In genomic region chr6:42402184-42402583, GRCh38 we compare ENCODE assay signal across 9 cellular contexts. TPM values are rescaled to one million over a fixed set of nuclear protein-coding genes. Genes with fewer than 3 reads are reported as not detected.
DNase-seq lines count a peak whose midpoint lies in the region; ATAC-seq and TF ChIP-seq lines count a peak whose summit lies in the region.
"Had no signal": no experiment of that assay in that cellular context is flagged by ENCODE, and none has a peak within 500 bp of the region (broad histone marks: within the 10 kb centered on the region; RNA-seq: fewer than 3 reads in every experiment).

No MANE protein-coding gene starts in this region.

- no peak for TF ChIP-seq EP300 in gastroesophageal sphincter (IDR thresholded peaks at IDR 0.05)

- no peak overlapping the region for H2AK9ac ChIP-seq in IMR-90 (replicated peaks; ENCODE audit: low read depth, low read length, poor library complexity)

- peak; percentile 37; the same call in 1 of the 2 replicates for ATAC-seq in IMR-90 (ENCODE audit: low read depth)
- ATAC-seq in gastroesophageal sphincter = no peak
- ATAC-seq in upper lobe of right lung = no peak

- H3K56ac ChIP-seq in IMR-90 (ENCODE audit: extremely low read depth, insufficient read depth, low read length) = no peak overlapping the region

- DNase-seq in DMS 273 (lab: John Stamatoyannopoulos, UW; ENCODE audit: unreplicated experiment) (peak; percentile 25), DMS 273 treated with DMSO at 0.1 percent for 48 hours (lab: John Stamatoyannopoulos, UW) (no peak), IMR-90 (peak; percentile 58), posterior cingulate gyrus (no peak), upper lobe of right lung (no peak)
- DNase-seq in activated naive CD4-positive, alpha-beta T cell treated with anti-CD3 and anti-CD28 coated beads, Interleukin-2, amount 10 ng/mL, durations not matched to agents 7 days and 5 days = peak; percentile 33
- peak; percentile 66 for DNase-seq in stimulated activated CD4-positive, alpha-beta T cell treated with anti-CD3 and anti-CD28 coated beads, Interleukin-4, amount 100 ng/mL, for 24 hours

- no peak overlapping the region; the same call in 1 of the 2 replicates for H4K91ac ChIP-seq in IMR-90 (ENCODE audit: insufficient read depth, low read depth, low read length)

- no peak overlapping the region for H3K27ac ChIP-seq in IMR-90 (ENCODE audit: insufficient read depth, low read length)
- H3K27ac ChIP-seq in gastroesophageal sphincter = no peak overlapping the region
- H3K27ac ChIP-seq in upper lobe of right lung = no peak overlapping the region
- H3K27ac ChIP-seq: 22Rv1 had no signal

- no peak overlapping the region for H3K4me3 Mint-ChIP-seq in activated naive CD4-positive, alpha-beta T cell treated with anti-CD3 and anti-CD28 coated beads, Interleukin-2, amount 10 ng/mL, durations not matched to agents 7 days and 5 days

- H3K14ac ChIP-seq in IMR-90 (replicated peaks; ENCODE audit: low read depth, low read length) = no peak overlapping the region

- H3K4me2 ChIP-seq in IMR-90 (ENCODE audit: low read depth, low read length) = no peak overlapping the region

- H3K27me3 Mint-ChIP-seq in activated naive CD4-positive, alpha-beta T cell treated with anti-CD3 and anti-CD28 coated beads, Interleukin-2, amount 10 ng/mL, durations not matched to agents 7 days and 5 days = no peaks in the 10 kb centered on the region

- no peak overlapping the region for H3K18ac ChIP-seq in IMR-90 (ENCODE audit: low read depth, low read length)

- WGBS in IMR-90 (ENCODE audit: extremely low coverage in 2 of 2, insufficient read length in 1 of 2), 2 experiments = no CpG with 5 or more reads among the region's 5 CpGs
- 77 to 89% methylated on average over 5 of the region's 5 CpGs for WGBS in gastroesophageal sphincter (ENCODE audit: low coverage in 1 of 2), 2 donors

- H3K36me3 Mint-ChIP-seq in activated naive CD4-positive, alpha-beta T cell treated with anti-CD3 and anti-CD28 coated beads, Interleukin-2, amount 10 ng/mL, durations not matched to agents 7 days and 5 days = peaks cover 12% of the 10 kb centered on the region

- H3K4me3 ChIP-seq in IMR-90 (ENCODE audit: insufficient read depth, low read depth, low read length) (no peak overlapping the region), gastroesophageal sphincter (no peak overlapping the region), upper lobe of right lung (no peak overlapping the region)

- H3K4me1 Mint-ChIP-seq in activated naive CD4-positive, alpha-beta T cell treated with anti-CD3 and anti-CD28 coated beads, Interleukin-2, amount 10 ng/mL, durations not matched to agents 7 days and 5 days = peaks cover 49% of the 10 kb centered on the region

- H3K27ac Mint-ChIP-seq in activated naive CD4-positive, alpha-beta T cell treated with anti-CD3 and anti-CD28 coated beads, Interleukin-2, amount 10 ng/mL, durations not matched to agents 7 days and 5 days = peak overlapping the region; percentile 39

- peak overlapping the region; percentile 25; the same call in 1 of the 2 replicates for H2AK5ac ChIP-seq in IMR-90 (ENCODE audit: low read depth, low read length)

- no peak overlapping the region for H2BK15ac ChIP-seq in IMR-90 (ENCODE audit: low read depth, low read length)

- H2BK5ac ChIP-seq in IMR-90 (ENCODE audit: low read depth, low read length, poor library complexity, severe bottlenecking) = no peak overlapping the region

- TF ChIP-seq CTCF in IMR-90 (conservative IDR thresholded peaks at IDR 0.05; ENCODE audit: low read depth, low read length) = no peak
- no peak for TF ChIP-seq CTCF in gastroesophageal sphincter (IDR thresholded peaks at IDR 0.05)
- TF ChIP-seq CTCF in upper lobe of right lung (IDR thresholded peaks at IDR 0.05) = no peak

- BruUV-seq in IMR-90 (replicated peaks; lab: Mats Ljungman, UMichigan) = no TSS peak

- peaks cover 69 to 100% of the 10 kb centered on the region in 2 experiments for H3K79me1 ChIP-seq in IMR-90 (ENCODE audit: low read depth in 1 of 2, low read length in 2 of 2)

- no peak for TF ChIP-seq POLR2A in IMR-90 (IDR thresholded peaks at IDR 0.05; ENCODE audit: low read depth, low read length)
- no peak for TF ChIP-seq POLR2A in gastroesophageal sphincter (IDR thresholded peaks at IDR 0.05)

- no peaks in the 10 kb centered on the region for H3K27me3 ChIP-seq in IMR-90 (ENCODE audit: control insufficient read depth, insufficient read depth, low read length)
- no peaks in the 10 kb centered on the region for H3K27me3 ChIP-seq in gastroesophageal sphincter
- H3K27me3 ChIP-seq in upper lobe of right lung = no peaks in the 10 kb centered on the region

- H3K9ac ChIP-seq in IMR-90 (ENCODE audit: low read depth, low read length) = no peak overlapping the region

- H3K9me3 ChIP-seq in IMR-90 (ENCODE audit: control insufficient read depth, insufficient read depth, low read length) = no peaks in the 10 kb centered on the region
- no peaks in the 10 kb centered on the region for H3K9me3 ChIP-seq in gastroesophageal sphincter
- H3K9me3 ChIP-seq in upper lobe of right lung = no peaks in the 10 kb centered on the region

- no peak overlapping the region for H4K8ac ChIP-seq in IMR-90 (ENCODE audit: low read depth in 2 of 2, low read length in 2 of 2)

- intact Hi-C loops in IMR-90 (cut with micrococcal nuclease) = no loop called here
- intact Hi-C loops in posterior cingulate gyrus (cut with DNase I) = no loop called here
- intact Hi-C loops in upper lobe of right lung (cut with DNase I) = no loop called here

- no peak overlapping the region for H3K23ac ChIP-seq in IMR-90 (ENCODE audit: low read depth, low read length)

- peaks cover 60% of the 10 kb centered on the region for H4K20me1 ChIP-seq in IMR-90 (ENCODE audit: insufficient read depth, low read length)

- no peak for TF ChIP-seq RAD21 in IMR-90 (IDR thresholded peaks at IDR 0.05; ENCODE audit: low read length)

- H3K36me3 ChIP-seq in IMR-90 (ENCODE audit: control insufficient read depth, insufficient read depth, low read length) (peaks cover 2% of the 10 kb centered on the region; the same call in 1 of the 2 replicates), gastroesophageal sphincter (no peaks in the 10 kb centered on the region), upper lobe of right lung (no peaks in the 10 kb centered on the region)

- POLR2A ChIA-PET in IMR-90 (lab: Charles Lee; ENCODE audit: unreplicated experiment) = no interaction called here

- H3K9me1 ChIP-seq in IMR-90 (ENCODE audit: insufficient read depth, low read length) = peaks cover 54% of the 10 kb centered on the region

- no peak overlapping the region for H2AFZ ChIP-seq in IMR-90 (replicated peaks; ENCODE audit: low read length, poor library complexity)

- H3K9me3 Mint-ChIP-seq in activated naive CD4-positive, alpha-beta T cell treated with anti-CD3 and anti-CD28 coated beads, Interleukin-2, amount 10 ng/mL, durations not matched to agents 7 days and 5 days = no peaks in the 10 kb centered on the region

- no peak overlapping the region for H2BK20ac ChIP-seq in IMR-90 (ENCODE audit: low read depth, low read length)

- in situ Hi-C loops in IMR-90 (cut with MboI; ENCODE audit: low sequenced_read_pairs) = no loop called here

- CTCF ChIA-PET in IMR-90 (lab: Yijun Ruan, JAX) = no interaction called here
- CTCF ChIA-PET in activated naive CD4-positive, alpha-beta T cell treated with anti-CD3 and anti-CD28 coated beads, Interleukin-2, amount 10 ng/mL, durations not matched to agents 7 days and 5 days (lab: Charles Lee) = interaction anchor here (0.6 to 3.3 kb wide), 8 partner anchors 9 to 292 kb away, joined by 3 to 17 read pairs (median 3); partner anchors contain the start of gene TRERF1

- H3K4me1 ChIP-seq in IMR-90 (ENCODE audit: control insufficient read depth, insufficient read depth, low read length) (peaks cover 23% of the 10 kb centered on the region), gastroesophageal sphincter (peaks cover 0 to 26% (median 0%) of the 10 kb centered on the region in 3 donors), upper lobe of right lung (peaks cover 11% of the 10 kb centered on the region)

- peak overlapping the region; percentile 28; the same call in 1 of the 2 replicates for H2BK120ac ChIP-seq in IMR-90 (ENCODE audit: low read depth, low read length)

- H4K5ac ChIP-seq in IMR-90 (ENCODE audit: low read depth, low read length) = no peak overlapping the region

- 0 out of 2 replicates have a peak overlapping the region, but pooled peaks have one; percentile 16 for H3K4ac ChIP-seq in IMR-90 (ENCODE audit: low read depth, low read length)

- dilution Hi-C loops in IMR-90 (cut with HindIII; ENCODE audit: low sequenced_read_pairs, unreplicated experiment) = no loop called here

TF ChIP-seq in IMR-90, 13 proteins besides CTCF, POLR2A, EP300 and RAD21:
- TF ChIP-seq MAZ (IDR thresholded peaks at IDR 0.05; ENCODE audit: borderline replicate concordance, low read depth, low read length) (no peak), FOS (IDR thresholded peaks at IDR 0.05; ENCODE audit: low read depth, low read length) (peak; percentile 76), CEBPB (IDR thresholded peaks at IDR 0.05; ENCODE audit: low read depth, low read length) (0 out of 2 replicates have a peak, but pooled peaks have one; percentile 40)

RNA-seq across cellular contexts. Expression of gene TRERF1, which starts 49.5 kb away (rescaled TPM):
- 6.3 and 6.7 TPM in 2 replicates for total RNA-seq in IMR-90 (2012; rRNA removed)
- polyA plus RNA-seq in IMR-90 (2012; rRNA removed) = 9.9 and 11.1 TPM in 2 replicates
- polyA plus RNA-seq in IMR-90 (2012; cell fraction: cytosol; rRNA removed) = 3.8 and 6.1 TPM in 2 replicates
- polyA plus RNA-seq in IMR-90 (2012; cell fraction: nucleus; rRNA removed; ENCODE audit: low replicate concordance) = 26.9 and 30.3 TPM in 2 replicates
- 1 to 10 TPM; 3.2 to 7.4 (median 5.4) TPM for total RNA-seq in gastroesophageal sphincter
- total RNA-seq in upper lobe of right lung = 3.8 TPM

Comparison
In these comparisons a context has a peak if more than half of its experiments do, and no peak if none do; other contexts are left out.
1. DNase-seq: peak in DMS 273 (single experiment), IMR-90 (single experiment), activated naive CD4-positive, alpha-beta T cell treated with anti-CD3 and anti-CD28 coated beads, Interleukin-2, amount 10 ng/mL, durations not matched to agents 7 days and 5 days (single experiment) and stimulated activated CD4-positive, alpha-beta T cell treated with anti-CD3 and anti-CD28 coated beads, Interleukin-4, amount 100 ng/mL, for 24 hours (single experiment); none in DMS 273 treated with DMSO at 0.1 percent for 48 hours (single experiment), posterior cingulate gyrus (0 of 10) and upper lobe of right lung (single experiment).